Comparison of ENCODE assay signal across 8 cellular contexts in genomic region chr2:180279581-180279980, GRCh38.
"Had no signal": no experiment of that assay in that cellular context is flagged by ENCODE, and none has a peak within 500 bp of the region (broad histone marks: within the 10 kb centered on the region; RNA-seq: fewer than 3 reads in every experiment).

No MANE protein-coding gene starts in this region.

- H3K4me3 Mint-ChIP-seq: H9, HFFc6 had no signal

- H3K4me3 ChIP-seq: GM23248, HAP-1 had no signal

- DNase-seq: GM23248, GOT3, H7, H9, HCEC 1CT, HFFc6 had no signal

- H3K9ac ChIP-seq: GM23248 had no signal

- ATAC-seq: HCT116 had no signal

- H3K9me3 Mint-ChIP-seq: H9, HFFc6 had no signal

- H3K9me3 ChIP-seq: HAP-1 had no signal

- H3K27ac Mint-ChIP-seq: HFFc6 had no signal

- H2AFZ ChIP-seq: GM23248 had no signal

- H3K36me3 ChIP-seq: HAP-1 had no signal

- H3K27ac ChIP-seq: GM23248 had no signal
